Comparison of ENCODE assay signal across 25 cellular contexts in genomic region chr20:56765172-56766073, GRCh38.
A peak's percentile ranks its signal among the peaks of the same experiment; 100 is the strongest.
DNase-seq lines count a peak whose midpoint lies in the region; ATAC-seq and TF ChIP-seq lines count a peak whose summit lies in the region.
"Had no signal": no experiment of that assay in that cellular context is flagged by ENCODE, and none has a peak within 500 bp of the region (broad histone marks: within the 10 kb centered on the region; RNA-seq: fewer than 3 reads in every experiment).

No MANE protein-coding gene starts in this region.

- H3K27ac ChIP-seq in RWPE2 (ENCODE audit: poor library complexity, severe bottlenecking) (peak overlapping the region; percentile 96), esophagus squamous epithelium (peak overlapping the region; percentile 45 to 77 (median 72)), upper lobe of right lung (no peak overlapping the region)
- H3K27ac ChIP-seq: ascending aorta, dorsolateral prefrontal cortex, gastroesophageal sphincter, neutrophil, SJCRH30, suprapubic skin, vagina had no signal

- DNase-seq in HAP-1 (ENCODE audit: low spot score in 2 of 2) (peak; percentile 59 to 79), RWPE2 (ENCODE audit: low spot score) (peak; percentile 96), esophagus squamous epithelium (lab: John Stamatoyannopoulos, UW) (no peak), upper lobe of right lung (no peak), HuH-7.5 (ENCODE audit: low spot score) (no peak), NCI-H2171 treated with DMSO at 0.1 percent for 48 hours (lab: John Stamatoyannopoulos, UW) (no peak), NOMO-1 treated with DMSO at 0.1 percent for 48 hours (lab: John Stamatoyannopoulos, UW; ENCODE audit: unreplicated experiment) (no peak)
- DNase-seq: activated CD4-positive, alpha-beta T cell treated with anti-CD3 and anti-CD28 coated beads, Interleukin-2, amount 50 U/mL, for 1 hour; COR-L47; dorsolateral prefrontal cortex; islet precursor cell; NCI-H1436 treated with DMSO at 0.1 percent for 48 hours; NCI-H748 treated with DMSO at 0.1 percent for 48 hours; OCI-M1; SJCRH30; small intestine; T-helper 2 cell had no signal

- no peaks in the 10 kb centered on the region for H3K27me3 ChIP-seq in HAP-1 (ENCODE audit: low read depth)
- no peaks in the 10 kb centered on the region for H3K27me3 ChIP-seq in RWPE2 (ENCODE audit: insufficient read depth, poor library complexity, severe bottlenecking)
- peaks cover 0 to 6% (median 0%) of the 10 kb centered on the region in 4 donors for H3K27me3 ChIP-seq in esophagus squamous epithelium
- no peaks in the 10 kb centered on the region for H3K27me3 ChIP-seq in upper lobe of right lung
- H3K27me3 ChIP-seq: ascending aorta, suprapubic skin, vagina had no signal

- TF ChIP-seq CTCF in RWPE2 (IDR thresholded peaks at IDR 0.05; ENCODE audit: poor library complexity, severe bottlenecking): no peak
- TF ChIP-seq CTCF in esophagus squamous epithelium (IDR thresholded peaks at IDR 0.05): no peak
- TF ChIP-seq CTCF in upper lobe of right lung (IDR thresholded peaks at IDR 0.05): no peak

- in situ Hi-C loops in HAP-1 (cut with MboI; ENCODE audit: low sequenced_read_pairs): no loop called here

- intact Hi-C loops in esophagus squamous epithelium (cut with DNase I): no loop called here
- intact Hi-C loops in upper lobe of right lung (cut with DNase I): no loop called here

- H3K4me3 ChIP-seq in HAP-1 (no peak overlapping the region), RWPE2 (ENCODE audit: severe bottlenecking) (no peak overlapping the region), esophagus squamous epithelium (peak overlapping the region in 1 of 4 donors; percentile 18), upper lobe of right lung (no peak overlapping the region)
- H3K4me3 ChIP-seq: ascending aorta, dorsolateral prefrontal cortex, gastroesophageal sphincter, lung, SJCRH30, suprapubic skin, vagina had no signal

- H3K4me1 ChIP-seq in HAP-1 (peaks cover 12% of the 10 kb centered on the region), RWPE2 (ENCODE audit: insufficient read depth, poor library complexity, severe bottlenecking) (peaks cover 21% of the 10 kb centered on the region), esophagus squamous epithelium (peaks cover 10 to 37% (median 21%) of the 10 kb centered on the region in 3 donors), upper lobe of right lung (no peaks in the 10 kb centered on the region)
- H3K4me1 ChIP-seq: ascending aorta, gastroesophageal sphincter, SJCRH30, vagina had no signal

- H3K9me3 ChIP-seq in HAP-1: no peaks in the 10 kb centered on the region
- no peaks in the 10 kb centered on the region for H3K9me3 ChIP-seq in RWPE2 (ENCODE audit: severe bottlenecking)
- no peaks in the 10 kb centered on the region for H3K9me3 ChIP-seq in esophagus squamous epithelium
- no peaks in the 10 kb centered on the region for H3K9me3 ChIP-seq in upper lobe of right lung
- H3K9me3 ChIP-seq: ascending aorta, gastroesophageal sphincter, neutrophil, SJCRH30, suprapubic skin, vagina had no signal

- ATAC-seq in RWPE2 (ENCODE audit: low read depth): peak; percentile 90
- peak; percentile 57 for ATAC-seq in upper lobe of right lung
- ATAC-seq: activated T-helper 17 cell treated with anti-CD3 and anti-CD28 coated beads, Interleukin-2, amount 50 U/mL, for 72 hours; gastroesophageal sphincter; stimulated activated memory B cell treated with anti-CD40 and anti-IgM and Interleukin-4, amounts not matched to agents 10 μg/mL and 1 μg/mL and 100 μg/mL, for 72 hours had no signal

- H3K36me3 ChIP-seq in HAP-1 (replicated peaks) (no peaks in the 10 kb centered on the region), RWPE2 (ENCODE audit: low read depth) (no peaks in the 10 kb centered on the region), esophagus squamous epithelium (no peaks in the 10 kb centered on the region), upper lobe of right lung (no peaks in the 10 kb centered on the region)
- H3K36me3 ChIP-seq: ascending aorta, gastroesophageal sphincter, neutrophil, SJCRH30, suprapubic skin, vagina had no signal

- no peak for TF ChIP-seq POLR2A in esophagus squamous epithelium (IDR thresholded peaks at IDR 0.05)

- WGBS in esophagus squamous epithelium, 2 donors: 23 to 25% methylated on average over 11 to 12 of the region's 12 CpGs

Comparison
In these comparisons a context has a peak if more than half of its experiments do, and no peak if none do; other contexts are left out.
1. DNase-seq: peak in HAP-1 (2 of 2) and RWPE2 (single experiment); none in esophagus squamous epithelium (single experiment), upper lobe of right lung (single experiment), HuH-7.5 (single experiment), NCI-H2171 treated with DMSO at 0.1 percent for 48 hours (single experiment) and NOMO-1 treated with DMSO at 0.1 percent for 48 hours (single experiment).